In genomic region chr3:15390460-15390859, GRCh38 we compare ENCODE assay signal across 20 cellular contexts. TPM values are rescaled to one million over a fixed set of nuclear protein-coding genes. Genes with fewer than 3 reads are reported as not detected.
DNase-seq lines count a peak whose midpoint lies in the region; ATAC-seq and TF ChIP-seq lines count a peak whose summit lies in the region.
"Had no signal": no experiment of that assay in that cellular context is flagged by ENCODE, and none has a peak within 500 bp of the region (broad histone marks: within the 10 kb centered on the region; RNA-seq: fewer than 3 reads in every experiment).

No MANE protein-coding gene starts in this region.

- DNase-seq in activated CD8-positive, alpha-beta memory T cell treated with anti-CD3 and anti-CD28 coated beads, Interleukin-2, amount 50 U/mL, for 48 hours, result peak; percentile 34
- no peak for DNase-seq in activated CD8-positive, alpha-beta memory T cell treated with anti-CD3 and anti-CD28 coated beads for 24 hours
- DNase-seq in OCI-LY7 (ENCODE audit: low spot score) (no peak), left colon (no peak), suprapubic skin (ENCODE audit: low spot score in 2 of 2) (peak; percentile 77 to 81), mesothelial cell of epicardium (ENCODE audit: low spot score in 2 of 2, unreplicated experiment in 2 of 2) (no peak), CD1c-positive myeloid dendritic cell (ENCODE audit: extremely low spot score) (no peak)
- DNase-seq: 8988T; CD4-positive, CD25-positive, alpha-beta regulatory T cell; COR-L47; GF-D8; NCI-H1417; NCI-H187 treated with DMSO at 0.1 percent for 48 hours; NCI-H2227 treated with DMSO at 0.1 percent for 48 hours; NCI-H510A treated with DMSO at 0.1 percent for 48 hours; Peyer's patch had no signal

- TF ChIP-seq CTCF in OCI-LY7 (conservative IDR thresholded peaks at IDR 0.05; ENCODE audit: low read length), result no peak
- no peak for TF ChIP-seq CTCF in suprapubic skin (IDR thresholded peaks at IDR 0.05)
- TF ChIP-seq CTCF in mesothelial cell of epicardium (IDR thresholded peaks at IDR 0.05; ENCODE audit: unreplicated experiment), result no peak

- no peak overlapping the region for H3K4me3 ChIP-seq in OCI-LY7 (ENCODE audit: low read depth, low read length, poor library complexity, severe bottlenecking)
- no peak overlapping the region for H3K4me3 ChIP-seq in suprapubic skin
- H3K4me3 ChIP-seq: GM23338, Peyer's patch, SK-N-MC had no signal

- H4K20me1 ChIP-seq in OCI-LY7 (ENCODE audit: insufficient read depth, low read length), result no peaks in the 10 kb centered on the region

- no peaks in the 10 kb centered on the region for H3K4me1 Mint-ChIP-seq in mesothelial cell of epicardium
- H3K4me1 Mint-ChIP-seq: CD4-positive, CD25-positive, alpha-beta regulatory T cell; GM23338 had no signal

- no peak overlapping the region for H3K4me2 ChIP-seq in OCI-LY7 (ENCODE audit: low read length)
- H3K4me2 ChIP-seq: GM23338 had no signal

- ATAC-seq in left colon (peak; percentile 66), HG03139 (IDR thresholded peaks at IDR 0.05; ENCODE audit: unreplicated experiment) (no peak)
- ATAC-seq: GM23338, HCT116 had no signal

- H3K4me1 ChIP-seq in OCI-LY7 (ENCODE audit: insufficient read depth, low read length, poor library complexity, severe bottlenecking) (peaks cover 47% of the 10 kb centered on the region), suprapubic skin (no peaks in the 10 kb centered on the region)
- H3K4me1 ChIP-seq: Peyer's patch had no signal

- no peak overlapping the region for H3K4me3 Mint-ChIP-seq in mesothelial cell of epicardium
- H3K4me3 Mint-ChIP-seq: CD4-positive, CD25-positive, alpha-beta regulatory T cell; GM23338 had no signal

- peaks cover 23% of the 10 kb centered on the region for H3K9me3 ChIP-seq in OCI-LY7 (ENCODE audit: low read length)
- H3K9me3 ChIP-seq in suprapubic skin, result no peaks in the 10 kb centered on the region
- H3K9me3 ChIP-seq: Peyer's patch had no signal

- H3K9me3 Mint-ChIP-seq in mesothelial cell of epicardium, result peaks cover 32% of the 10 kb centered on the region

- BruUV-seq in OCI-LY7 (replicated peaks; lab: Mats Ljungman, UMichigan), result no TSS peak

- H3K79me2 ChIP-seq in OCI-LY7 (ENCODE audit: insufficient read depth, low read depth, low read length), result no peaks in the 10 kb centered on the region

- CTCF ChIA-PET in OCI-LY7 (lab: Charles Lee; ENCODE audit: unreplicated experiment), result no interaction called here

- H3K9me2 ChIP-seq in OCI-LY7 (ENCODE audit: insufficient read depth, low read length), result no peaks in the 10 kb centered on the region

- peaks cover 16% of the 10 kb centered on the region for H3K36me3 Mint-ChIP-seq in mesothelial cell of epicardium

- no peak overlapping the region for H3K27ac Mint-ChIP-seq in mesothelial cell of epicardium
- H3K27ac Mint-ChIP-seq: GM23338 had no signal

- H3K27ac ChIP-seq in OCI-LY7 (ENCODE audit: low read depth, low read length, poor library complexity, severe bottlenecking) (no peak overlapping the region), suprapubic skin (peak overlapping the region; percentile 54)
- H3K27ac ChIP-seq: Peyer's patch, SK-N-MC had no signal

- TF ChIP-seq EP300 in suprapubic skin (IDR thresholded peaks at IDR 0.05), result no peak

- peaks cover 15% of the 10 kb centered on the region for H3K36me3 ChIP-seq in OCI-LY7 (ENCODE audit: insufficient read depth, low read length)
- no peaks in the 10 kb centered on the region for H3K36me3 ChIP-seq in suprapubic skin
- H3K36me3 ChIP-seq: Peyer's patch had no signal

- no peaks in the 10 kb centered on the region for H3K27me3 ChIP-seq in suprapubic skin
- H3K27me3 ChIP-seq: Peyer's patch had no signal

- H2AFZ ChIP-seq in OCI-LY7 (ENCODE audit: low read length), result peak overlapping the region; percentile 48; the same call in 1 of the 2 replicates
- H2AFZ ChIP-seq: GM23338 had no signal

- POLR2A ChIA-PET in OCI-LY7 (lab: Charles Lee), result interaction anchor here (0.6 to 1.3 kb wide), 2 partner anchors 126 to 182 kb away, joined by 3 to 4 read pairs; no protein-coding TSS in a partner anchor

- TF ChIP-seq POLR2A in suprapubic skin (IDR thresholded peaks at IDR 0.05), result no peak

- no peaks in the 10 kb centered on the region for H3K27me3 Mint-ChIP-seq in mesothelial cell of epicardium (ENCODE audit: low read depth)
- H3K27me3 Mint-ChIP-seq: CD4-positive, CD25-positive, alpha-beta regulatory T cell had no signal

- WGBS in suprapubic skin, result 56% methylated on average over 6 of the region's 6 CpGs

- intact Hi-C loops in OCI-LY7 (cut with micrococcal nuclease; ENCODE audit: unreplicated experiment) (no loop called here), left colon (cut with DNase I, micrococcal nuclease) (no loop called here)

RNA-seq across cellular contexts. Expression of gene METTL6, which starts 36.9 kb away (rescaled TPM):
- total RNA-seq in OCI-LY7 (2014; rRNA removed; shearing (Covaris generic)), result 12.7 and 24.3 TPM in 2 replicates
- total RNA-seq in OCI-LY7 (2022), result 23.5 and 28.4 TPM in 2 replicates
- 1 to 10 TPM; 6.3 to 8.0 TPM for total RNA-seq in left colon
- total RNA-seq in suprapubic skin, result 10 to 100 TPM in 3 of 4 donors, 1 to 10 TPM in 1; 6.8 to 16.3 (median 12.0) TPM
- 23.5 to 26.7 TPM (median 25.8 TPM) in 3 replicates for total RNA-seq in mesothelial cell of epicardium

RNA-seq across cellular contexts. Expression of gene EAF1, which starts 36.9 kb away (rescaled TPM):
- 18.0 and 23.8 TPM in 2 replicates for total RNA-seq in OCI-LY7 (2014; rRNA removed; shearing (Covaris generic))
- total RNA-seq in OCI-LY7 (2022) (21.6 and 24.1 TPM in 2 replicates), left colon (10 to 100 TPM; 21.4 to 22.4 TPM), suprapubic skin (10 to 100 TPM; 33.4 to 52.3 (median 42.7) TPM), mesothelial cell of epicardium (15.8 to 17.1 TPM (median 16.3 TPM) in 3 replicates)

RNA-seq across cellular contexts. Expression of gene SH3BP5, which starts 58.1 kb away (rescaled TPM):
- 15.1 and 15.7 TPM in 2 replicates for total RNA-seq in OCI-LY7 (2014; rRNA removed; shearing (Covaris generic))
- 24.8 and 31.3 TPM in 2 replicates for total RNA-seq in OCI-LY7 (2022)
- 10 to 100 TPM in 1 of 2 donors, 1 to 10 TPM in 1; 7.6 to 12.1 TPM for total RNA-seq in left colon
- 10 to 100 TPM; 11.2 to 27.0 (median 17.8) TPM for total RNA-seq in suprapubic skin
- 78.7 to 88.6 TPM (median 80.5 TPM) in 3 replicates for total RNA-seq in mesothelial cell of epicardium

Comparison
In these comparisons a context has a peak if more than half of its experiments do, and no peak if none do; other contexts are left out.
1. DNase-seq: peak in activated CD8-positive, alpha-beta memory T cell treated with anti-CD3 and anti-CD28 coated beads, Interleukin-2, amount 50 U/mL, for 48 hours (single experiment) and suprapubic skin (2 of 2); none in activated CD8-positive, alpha-beta memory T cell treated with anti-CD3 and anti-CD28 coated beads for 24 hours (single experiment), OCI-LY7 (single experiment), left colon (0 of 2), mesothelial cell of epicardium (0 of 2) and CD1c-positive myeloid dendritic cell (single experiment).